8 cellular contexts compared by ENCODE assay signal in genomic region chr11:67266424-67267187, GRCh38. TPM values are rescaled to one million over a fixed set of nuclear protein-coding genes. Genes with fewer than 3 reads are reported as not detected.
DNase-seq lines count a peak whose midpoint lies in the region; ATAC-seq and TF ChIP-seq lines count a peak whose summit lies in the region.

TSS of gene GRK2 (plus strand) at chr11:67266473. CDS start at chr11:67266700, 227 bp downstream.

- H3K9ac ChIP-seq in rectal smooth muscle tissue (ENCODE audit: low read length), result peak within 1 kb of the TSS; percentile 41

- intact Hi-C loops in right cardiac atrium (cut with DNase I), result loop anchor here in 3 of 4 donors (2.0 to 5.0 kb wide), 2 partner anchors 50 to 51 kb away; no protein-coding TSS in a partner anchor

- H3K27me3 ChIP-seq in right cardiac atrium (ENCODE audit: control insufficient read depth, insufficient read depth), result no peaks in the 10 kb centered on the region
- no peaks in the 10 kb centered on the region for H3K27me3 ChIP-seq in rectal smooth muscle tissue (ENCODE audit: control insufficient read depth, insufficient read depth, low read length)

- 0 to 1% (median 1%) methylated on average over 14 to 110 of the region's 110 CpGs for WGBS in adipose tissue, 3 donors
- WGBS in right cardiac atrium, result under 1% methylated on average over 109 of the region's 110 CpGs

- POLR2A ChIA-PET in HEK293T (lab: Yijun Ruan, JAX), result interaction anchor here (0.6 to 1.3 kb wide), 10 partner anchors 13 to 183 kb away, joined by 3 to 9 read pairs (median 3); partner anchors contain the start of genes ANKRD13D and POLD4

- ATAC-seq in right cardiac atrium (no peak), GM19397 (IDR thresholded peaks at IDR 0.05; ENCODE audit: unreplicated experiment) (no peak)

- H3K4me3 ChIP-seq in right cardiac atrium (ENCODE audit: low read length) (peak within 1 kb of the TSS; percentile 93), rectal smooth muscle tissue (ENCODE audit: low read length) (peak within 1 kb of the TSS; percentile 84)

- CTCF ChIA-PET in HEK293T (lab: Yijun Ruan, JAX), result interaction anchor here (0.7 to 0.9 kb wide), 4 partner anchors 16 to 87 kb away, joined by 3 read pairs; partner anchors contain the start of gene POLD4

- H3K27ac ChIP-seq in adipose tissue (ENCODE audit: low read depth, low read length) (no peak within 1 kb of the TSS), right cardiac atrium (ENCODE audit: low read length) (peak within 1 kb of the TSS; percentile 46), rectal smooth muscle tissue (ENCODE audit: low read depth, low read length) (peak within 1 kb of the TSS; percentile 52)

- H3K36me3 ChIP-seq in rectal smooth muscle tissue (ENCODE audit: control insufficient read depth, insufficient read depth, low read length), result peaks cover 2% of the 10 kb centered on the region

- DNase-seq in DMS79 (lab: John Stamatoyannopoulos, UW), result peak; percentile 26
- peak; percentile 78 for DNase-seq in HEK293T (ENCODE audit: extremely low spot score)
- DNase-seq in NCI-H226, result peak; percentile 47
- DNase-seq in right cardiac atrium, result peak; percentile 47 to 86 (median 81)
- no peak for DNase-seq in NCI-H1436 (lab: John Stamatoyannopoulos, UW)

- H3K4me1 ChIP-seq in right cardiac atrium (ENCODE audit: control insufficient read depth, insufficient read depth, low read length) (peaks cover 15% of the 10 kb centered on the region), rectal smooth muscle tissue (ENCODE audit: control insufficient read depth, insufficient read depth, low read length) (peaks cover 27% of the 10 kb centered on the region)

- H3K9me3 ChIP-seq in right cardiac atrium (ENCODE audit: control insufficient read depth, low read length), result no peaks in the 10 kb centered on the region

TF ChIP-seq in HEK293T, 16 proteins besides CTCF, POLR2A, EP300 and RAD21:
- TF ChIP-seq FOXM1 (IDR thresholded peaks at IDR 0.05; ENCODE audit: borderline replicate concordance), result no peak
- TF ChIP-seq NFRKB (IDR thresholded peaks at IDR 0.05), result no peak
- no peak for TF ChIP-seq L3MBTL2 (conservative IDR thresholded peaks at IDR 0.05)
- TF ChIP-seq ELF4 (IDR thresholded peaks at IDR 0.05), result no peak
- TF ChIP-seq CTBP1 (IDR thresholded peaks at IDR 0.05; ENCODE audit: borderline replicate concordance), result no peak
- TF ChIP-seq SUZ12 (IDR thresholded peaks at IDR 0.05), result no peak
- TF ChIP-seq LEF1 (IDR thresholded peaks at IDR 0.05; ENCODE audit: borderline replicate concordance), result no peak
- no peak for TF ChIP-seq HDGF (IDR thresholded peaks at IDR 0.05; ENCODE audit: borderline replicate concordance)
- TF ChIP-seq PKNOX1 (IDR thresholded peaks at IDR 0.05), result no peak
- no peak for TF ChIP-seq FOXK2 (IDR thresholded peaks at IDR 0.05)
- no peak for TF ChIP-seq FOXA1 (IDR thresholded peaks at IDR 0.05)
- no peak for TF ChIP-seq ARNT (IDR thresholded peaks at IDR 0.05)
- no peak for TF ChIP-seq SP1 (IDR thresholded peaks at IDR 0.05)
- no peak for TF ChIP-seq BHLHE40 (IDR thresholded peaks at IDR 0.05; ENCODE audit: borderline replicate concordance)
- TF ChIP-seq TARDBP (IDR thresholded peaks at IDR 0.05), result no peak
- TF ChIP-seq ZNF384 (IDR thresholded peaks at IDR 0.05), result no peak

RNA-seq across cellular contexts. Expression of gene GRK2, which starts in this region (rescaled TPM):
- polyA plus RNA-seq in adipose tissue (10 to 100 TPM; 26.8 to 70.1 (median 50.6) TPM), right cardiac atrium (56.6 TPM)
- 10 to 100 TPM; 50.4 to 56.5 (median 52.5) TPM for total RNA-seq in right cardiac atrium
